Comparison of ENCODE assay signal across 31 cellular contexts in genomic region chr16:21199607-21200218, GRCh38. TPM values are rescaled to one million over a fixed set of nuclear protein-coding genes. Genes with fewer than 3 reads are reported as not detected.
"Had no signal": no experiment of that assay in that cellular context is flagged by ENCODE, and none has a peak within 500 bp of the region (broad histone marks: within the 10 kb centered on the region; RNA-seq: fewer than 3 reads in every experiment).

No MANE protein-coding gene starts in this region.

- H3K27me3 ChIP-seq: right lobe of liver, testis, thyroid gland had no signal

- H3K27ac ChIP-seq: heart left ventricle, left lung, lower lobe of right lung, neutrophil, parathyroid adenoma, psoas muscle, right lobe of liver, stomach, testis, thyroid gland, upper lobe of right lung had no signal

- H3K4me1 ChIP-seq: heart left ventricle, left lung, lower lobe of right lung, parathyroid adenoma, psoas muscle, right lobe of liver, stomach, testis, thyroid gland, upper lobe of right lung had no signal

- H3K9me3 ChIP-seq: heart left ventricle, left lung, lower lobe of right lung, neutrophil, psoas muscle, right lobe of liver, stomach, testis, thyroid gland, upper lobe of right lung had no signal

- H2AFZ ChIP-seq: parathyroid adenoma had no signal

- H3K4me3 ChIP-seq: heart left ventricle, left lung, lower lobe of right lung, psoas muscle, right lobe of liver, stomach, testis, thyroid gland, upper lobe of right lung had no signal

- ATAC-seq: heart left ventricle; left cardiac atrium; left lung; lower lobe of right lung; naive thymus-derived CD8-positive, alpha-beta T cell; psoas muscle; right lobe of liver; stimulated activated naive B cell treated with anti-CD40 and anti-IgM and Interleukin-4, amounts not matched to agents 10 μg/mL and 1 μg/mL and 100 μg/mL, for 72 hours; stimulated activated naive CD8-positive, alpha-beta T cell treated with anti-CD3 and anti-CD28 coated beads, Interleukin-15, Interleukin-2, amounts not matched to agents 100 U/mL and 50 U/mL, for 24 hours; upper lobe of right lung had no signal

- H3K36me3 ChIP-seq: heart left ventricle, left lung, lower lobe of right lung, neutrophil, right lobe of liver, stomach, thyroid gland, upper lobe of right lung had no signal

- DNase-seq: heart left ventricle; kidney glomerular epithelial cell; left cardiac atrium; left lung; lower lobe of right lung; mammary epithelial cell; mesenchymal stem cell; naive thymus-derived CD8-positive, alpha-beta T cell; occipital lobe; psoas muscle; right lobe of liver; stimulated activated CD4-positive, alpha-beta T cell treated with anti-CD3 and anti-CD28 coated beads, Interleukin-12 subunit alpha, Interleukin-12 subunit beta, amount 100 ng/mL, for 4 hours; stimulated activated CD4-positive, alpha-beta T cell treated with anti-CD3 and anti-CD28 coated beads, Interleukin-15, amount 100 ng/mL, for 24 hours; stimulated activated CD4-positive, alpha-beta T cell treated with anti-CD3 and anti-CD28 coated beads, Interleukin-2, amount 100 ng/mL, for 24 hours; stimulated activated CD4-positive, alpha-beta T cell treated with anti-CD3 and anti-CD28 coated beads, Interleukin-4, amount 100 ng/mL, for 1 hour; stimulated activated naive B cell treated with anti-CD40 and anti-IgM and Interleukin-4, amounts not matched to agents 10 μg/mL and 1 μg/mL and 100 μg/mL, for 72 hours; stimulated activated naive CD8-positive, alpha-beta T cell treated with anti-CD3 and anti-CD28 coated beads, Interleukin-15, Interleukin-2, amounts not matched to agents 100 U/mL and 50 U/mL, for 24 hours; stomach; testis; thyroid gland; trophoblast cell; upper lobe of right lung had no signal

- FAIRE-seq: keratinocyte, urothelium cell line had no signal

- H3K79me2 ChIP-seq: parathyroid adenoma had no signal

RNA-seq across cellular contexts. Expression of gene ZP2, which starts 11.7 kb away (rescaled TPM):
- total RNA-seq: heart left ventricle; left cardiac atrium; left lung; liver; lower lobe of right lung; mammary epithelial cell; naive thymus-derived CD8-positive, alpha-beta T cell; neural crest cell; occipital lobe; osteocyte; posterior vena cava; psoas muscle; right lobe of liver had no signal
- polyA plus RNA-seq: heart left ventricle; keratinocyte; liver; mammary epithelial cell; naive thymus-derived CD8-positive, alpha-beta T cell; psoas muscle had no signal

RNA-seq across cellular contexts. Expression of gene ANKS4B, which starts 33.8 kb away (rescaled TPM):
- total RNA-seq: heart left ventricle; left cardiac atrium; left lung; lower lobe of right lung; mammary epithelial cell; naive thymus-derived CD8-positive, alpha-beta T cell; neural crest cell; occipital lobe; osteocyte; posterior vena cava; psoas muscle; skeletal muscle tissue; thyroid gland; upper lobe of right lung had no signal
- polyA plus RNA-seq: heart left ventricle; keratinocyte; mammary epithelial cell; naive thymus-derived CD8-positive, alpha-beta T cell had no signal

RNA-seq across cellular contexts. Expression of gene DNAH3, which starts 49.1 kb away (rescaled TPM):
- total RNA-seq: liver; naive thymus-derived CD8-positive, alpha-beta T cell; osteocyte; posterior vena cava; right lobe of liver had no signal
- polyA plus RNA-seq: liver; naive thymus-derived CD8-positive, alpha-beta T cell had no signal
